Comparison of ENCODE assay signal across 30 cellular contexts in the genomic region with DNA sequence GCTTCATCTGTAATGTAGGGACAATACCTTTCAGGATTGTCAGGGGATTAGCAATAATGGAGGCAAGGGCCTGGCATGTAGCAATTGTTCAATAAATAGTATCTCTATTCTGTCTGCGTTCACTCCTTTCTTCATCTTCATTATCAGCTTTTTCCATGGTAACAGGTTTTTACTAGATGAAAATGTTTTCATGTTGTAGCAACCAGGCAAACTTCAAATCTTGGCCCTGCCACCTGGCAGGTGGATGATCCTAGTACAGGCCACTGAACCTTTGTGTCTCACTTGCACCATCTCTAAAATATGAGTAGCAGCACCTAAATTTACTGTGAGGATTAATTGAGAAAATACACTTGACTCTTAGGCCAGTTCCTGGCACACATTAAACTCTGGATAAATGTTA.
A peak's percentile ranks its signal among the peaks of the same experiment; 100 is the strongest.
DNase-seq lines count a peak whose midpoint lies in the region; ATAC-seq and TF ChIP-seq lines count a peak whose summit lies in the region.
"Had no signal": no experiment of that assay in that cellular context is flagged by ENCODE, and none has a peak within 500 bp of the region (broad histone marks: within the 10 kb centered on the region; RNA-seq: fewer than 3 reads in every experiment).

No MANE protein-coding gene starts in this region.

- intact Hi-C loops in activated B cell treated with CpG ODN at 0.5 μM for 24 hours (cut with micrococcal nuclease), result no loop called here

- H3K9me3 Mint-ChIP-seq in activated B cell treated with CpG ODN at 0.5 μM for 24 hours, result no peaks in the 10 kb centered on the region
- no peaks in the 10 kb centered on the region for H3K9me3 Mint-ChIP-seq in osteocyte (ENCODE audit: unreplicated experiment)
- H3K9me3 Mint-ChIP-seq in activated CD4-positive, alpha-beta T cell treated with anti-CD3 and anti-CD28 coated beads, Interleukin-2, amount 10 ng/mL, durations not matched to agents 7 days and 5 days, result no peaks in the 10 kb centered on the region
- H3K9me3 Mint-ChIP-seq: activated T-cell treated with anti-CD3 and anti-CD28 coated beads, Interleukin-2, amount 50 U/mL, for 72 hours; CD14-positive monocyte; mesothelial cell of epicardium had no signal

- H3K9me3 ChIP-seq in cardiac muscle cell (ENCODE audit: low read depth) (no peaks in the 10 kb centered on the region), right atrium auricular region (no peaks in the 10 kb centered on the region)
- H3K9me3 ChIP-seq: right lobe of liver, SJSA1, transverse colon had no signal

- H3K27me3 Mint-ChIP-seq in activated B cell treated with CpG ODN at 0.5 μM for 24 hours, result no peaks in the 10 kb centered on the region
- H3K27me3 Mint-ChIP-seq in osteocyte (ENCODE audit: unreplicated experiment), result no peaks in the 10 kb centered on the region
- no peaks in the 10 kb centered on the region for H3K27me3 Mint-ChIP-seq in activated CD4-positive, alpha-beta T cell treated with anti-CD3 and anti-CD28 coated beads, Interleukin-2, amount 10 ng/mL, durations not matched to agents 7 days and 5 days

- H3K4me3 ChIP-seq in cardiac muscle cell (no peak overlapping the region), right atrium auricular region (no peak overlapping the region)
- H3K4me3 ChIP-seq: right lobe of liver, SJSA1, transverse colon had no signal

- peak overlapping the region; percentile 38 for H3K4me3 Mint-ChIP-seq in activated B cell treated with CpG ODN at 0.5 μM for 24 hours
- H3K4me3 Mint-ChIP-seq in osteocyte (ENCODE audit: unreplicated experiment), result no peak overlapping the region
- H3K4me3 Mint-ChIP-seq in activated CD4-positive, alpha-beta T cell treated with anti-CD3 and anti-CD28 coated beads, Interleukin-2, amount 10 ng/mL, durations not matched to agents 7 days and 5 days, result no peak overlapping the region
- H3K4me3 Mint-ChIP-seq: activated T-cell treated with anti-CD3 and anti-CD28 coated beads, Interleukin-2, amount 50 U/mL, for 72 hours; CD14-positive monocyte; endodermal cell; mesothelial cell of epicardium had no signal

- H3K4me1 ChIP-seq in cardiac muscle cell (ENCODE audit: low read depth), result no peaks in the 10 kb centered on the region
- H3K4me1 ChIP-seq in right atrium auricular region, result peaks cover 0 to 9% of the 10 kb centered on the region in 2 donors
- H3K4me1 ChIP-seq: right lobe of liver had no signal

- TF ChIP-seq CTCF in cardiac muscle cell (IDR thresholded peaks at IDR 0.05; ENCODE audit: low read depth, low read length) (no peak), right atrium auricular region (IDR thresholded peaks at IDR 0.05) (no peak), activated B cell treated with CpG ODN at 0.5 μM for 24 hours (IDR thresholded peaks at IDR 0.05) (no peak), osteocyte (IDR thresholded peaks at IDR 0.05) (no peak)

- H3K36me3 Mint-ChIP-seq in activated B cell treated with CpG ODN at 0.5 μM for 24 hours (ENCODE audit: low read depth) (peaks cover 77% of the 10 kb centered on the region), osteocyte (ENCODE audit: unreplicated experiment) (peaks cover 35% of the 10 kb centered on the region)
- H3K36me3 Mint-ChIP-seq in activated CD4-positive, alpha-beta T cell treated with anti-CD3 and anti-CD28 coated beads, Interleukin-2, amount 10 ng/mL, durations not matched to agents 7 days and 5 days (ENCODE audit: low read depth), result no peaks in the 10 kb centered on the region

- H3K27ac Mint-ChIP-seq in activated B cell treated with CpG ODN at 0.5 μM for 24 hours (peak overlapping the region; percentile 77), osteocyte (ENCODE audit: unreplicated experiment) (peak overlapping the region; percentile 73)
- no peak overlapping the region for H3K27ac Mint-ChIP-seq in activated CD4-positive, alpha-beta T cell treated with anti-CD3 and anti-CD28 coated beads, Interleukin-2, amount 10 ng/mL, durations not matched to agents 7 days and 5 days
- H3K27ac Mint-ChIP-seq: activated T-cell treated with anti-CD3 and anti-CD28 coated beads, Interleukin-2, amount 50 U/mL, for 72 hours had no signal

- POLR2A ChIA-PET in activated B cell treated with CpG ODN at 0.5 μM for 24 hours (lab: Charles Lee), result interaction anchor here (0.5 to 6.2 kb wide), 22 partner anchors 8 to 286 kb away, joined by 3 to 99 read pairs (median 7); a partner anchor contains a TSS
- POLR2A ChIA-PET in activated CD4-positive, alpha-beta T cell treated with anti-CD3 and anti-CD28 coated beads, Interleukin-2, amount 10 ng/mL, durations not matched to agents 7 days and 5 days (lab: Charles Lee), result interaction anchor here (0.6 kb wide), 1 partner anchor 96 kb away, joined by 3 read pairs; no protein-coding TSS in a partner anchor

- CTCF ChIA-PET in activated B cell treated with CpG ODN at 0.5 μM for 24 hours (lab: Charles Lee), result interaction anchor here (0.8 to 5.8 kb wide), 22 partner anchors 9 to 240 kb away, joined by 3 to 101 read pairs (median 11); a partner anchor contains a TSS
- CTCF ChIA-PET in activated CD4-positive, alpha-beta T cell treated with anti-CD3 and anti-CD28 coated beads, Interleukin-2, amount 10 ng/mL, durations not matched to agents 7 days and 5 days (lab: Charles Lee), result interaction anchor here (0.6 to 5.0 kb wide), 10 partner anchors 11 to 561 kb away, joined by 3 to 45 read pairs (median 6); no protein-coding TSS in a partner anchor

- ATAC-seq in activated B cell treated with CpG ODN at 0.5 μM for 24 hours (ENCODE audit: low read depth) (no peak), HG02588 (IDR thresholded peaks at IDR 0.05; ENCODE audit: unreplicated experiment) (no peak)
- ATAC-seq: activated T-cell treated with anti-CD3 and anti-CD28 coated beads, Interleukin-2, amount 50 U/mL, for 72 hours; esophagus mucosa; left lobe of liver; right lobe of liver had no signal

- H3K4me1 Mint-ChIP-seq in activated B cell treated with CpG ODN at 0.5 μM for 24 hours, result peaks cover 61% of the 10 kb centered on the region
- H3K4me1 Mint-ChIP-seq in osteocyte (ENCODE audit: unreplicated experiment), result peaks cover 28% of the 10 kb centered on the region
- peaks cover 13% of the 10 kb centered on the region for H3K4me1 Mint-ChIP-seq in activated CD4-positive, alpha-beta T cell treated with anti-CD3 and anti-CD28 coated beads, Interleukin-2, amount 10 ng/mL, durations not matched to agents 7 days and 5 days

- no peak for DNase-seq in cardiac muscle cell (ENCODE audit: low read depth in 1 of 2, low spot score in 1 of 2)
- DNase-seq in right atrium auricular region (ENCODE audit: low spot score), result no peak
- DNase-seq in activated B cell treated with CpG ODN at 0.5 μM for 24 hours, result no peak
- DNase-seq in osteocyte (ENCODE audit: extremely low spot score, unreplicated experiment), result no peak
- DNase-seq in activated CD4-positive, alpha-beta T cell treated with anti-CD3 and anti-CD28 coated beads, Interleukin-2, amount 10 ng/mL, durations not matched to agents 7 days and 5 days, result no peak
- DNase-seq in EL, result no peak
- DNase-seq in SW 1271 (lab: John Stamatoyannopoulos, UW), result no peak
- DNase-seq: 8988T; activated CD4-positive, alpha-beta T cell treated with anti-CD3 and anti-CD28 coated beads, Interleukin-2, amount 50 U/mL, for 48 hours; activated T-cell treated with anti-CD3 and anti-CD28 coated beads, Interleukin-2, amount 50 U/mL, for 72 hours; central memory CD4-positive, alpha-beta T cell; DMS79; endodermal cell; foreskin fibroblast; GF-D8; head of caudate nucleus; NCI-H1436; NCI-H446; NCI-H748 treated with DMSO at 0.1 percent for 48 hours; posterior cingulate gyrus; right lobe of liver; stimulated activated CD4-positive, alpha-beta T cell treated with anti-CD3 and anti-CD28 coated beads, Interleukin-12 subunit alpha, Interleukin-12 subunit beta, amount 100 ng/mL, for 4 hours; stimulated activated CD4-positive, alpha-beta T cell treated with anti-CD3 and anti-CD28 coated beads, Interleukin-2, amount 100 ng/mL, for 48 hours; transverse colon had no signal

- H3K36me3 ChIP-seq in cardiac muscle cell (no peaks in the 10 kb centered on the region), right atrium auricular region (peaks cover 28% of the 10 kb centered on the region)

- H3K27ac ChIP-seq in cardiac muscle cell (peak overlapping the region; percentile 13), right atrium auricular region (no peak overlapping the region)
- H3K27ac ChIP-seq: right lobe of liver, SJSA1 had no signal

- no peaks in the 10 kb centered on the region for H3K27me3 ChIP-seq in cardiac muscle cell
- no peaks in the 10 kb centered on the region for H3K27me3 ChIP-seq in right atrium auricular region
- H3K27me3 ChIP-seq: right lobe of liver, SJSA1, transverse colon had no signal
